Comparison of ENCODE assay signal across 19 cellular contexts in genomic region chr16:48865511-48865910, GRCh38.
"Had no signal": no experiment of that assay in that cellular context is flagged by ENCODE, and none has a peak within 500 bp of the region (broad histone marks: within the 10 kb centered on the region; RNA-seq: fewer than 3 reads in every experiment).

No MANE protein-coding gene starts in this region.

- DNase-seq: colonic mucosa; cortex of kidney; dermis blood vessel endothelial cell; dorsolateral prefrontal cortex; effector CD4-positive, alpha-beta T cell; effector CD8-positive, alpha-beta T cell; effector memory CD4-positive, alpha-beta T cell; effector memory CD8-positive, alpha-beta T cell; endodermal cell; erythroblast; esophagus squamous epithelium; foreskin fibroblast; foreskin keratinocyte; foreskin melanocyte; gastrocnemius medialis; glutamatergic neuron; head of caudate nucleus; heart left ventricle; heart right ventricle had no signal
